10 cellular contexts compared by ENCODE assay signal in genomic region chr5:81579525-81579924, GRCh38.
DNase-seq lines count a peak whose midpoint lies in the region; ATAC-seq and TF ChIP-seq lines count a peak whose summit lies in the region.
"Had no signal": no experiment of that assay in that cellular context is flagged by ENCODE, and none has a peak within 500 bp of the region (broad histone marks: within the 10 kb centered on the region; RNA-seq: fewer than 3 reads in every experiment).

No MANE protein-coding gene starts in this region.

- peak overlapping the region in 9 of 11 experiments; percentile 28 to 79 (median 66); a peak in 17 of 22 replicates for H3K27ac ChIP-seq in BLaER1 treated with 17β-estradiol and CSF1 and Interleukin-3, amounts not matched to agents 10 nM and 100 nM
- no peak overlapping the region for H3K27ac ChIP-seq in foreskin keratinocyte
- H3K27ac ChIP-seq in neuronal stem cell (replicated peaks; ENCODE audit: low read length), result no peak overlapping the region
- H3K27ac ChIP-seq: heart right ventricle had no signal

- H3K4me2 ChIP-seq in BLaER1 treated with 17β-estradiol and CSF1 and Interleukin-3, amounts not matched to agents 10 nM and 100 nM, result peak overlapping the region; percentile 32 to 69 (median 54); a peak in 21 of 22 replicates
- H3K4me2 ChIP-seq in neuronal stem cell (ENCODE audit: insufficient read depth, low read length, poor library complexity, severe bottlenecking), result no peak overlapping the region

- TF ChIP-seq CTCF in foreskin keratinocyte (conservative IDR thresholded peaks at IDR 0.05), result no peak

- no peak overlapping the region for H3K18ac ChIP-seq in neuronal stem cell (ENCODE audit: low read length)

- peaks cover 10 to 27% (median 17%) of the 10 kb centered on the region in 10 experiments for H3K4me1 ChIP-seq in BLaER1 treated with 17β-estradiol and CSF1 and Interleukin-3, amounts not matched to agents 10 nM and 100 nM
- H3K4me1 ChIP-seq in foreskin keratinocyte (no peaks in the 10 kb centered on the region), neuronal stem cell (ENCODE audit: control insufficient read depth in 2 of 2, insufficient read depth in 1 of 2, low read depth in 1 of 2, low read length in 2 of 2) (no peaks in the 10 kb centered on the region)

- H2BK5ac ChIP-seq in neuronal stem cell (ENCODE audit: low read length), result no peak overlapping the region

- H4K20me1 ChIP-seq in BLaER1 treated with 17β-estradiol and CSF1 and Interleukin-3, amounts not matched to agents 10 nM and 100 nM, result peaks cover 0 to 25% (median 0%) of the 10 kb centered on the region in 11 experiments; a peak in 3 of 22 replicates

- peaks cover 0 to 32% (median 6%) of the 10 kb centered on the region in 11 experiments; a peak in 8 of 22 replicates for H3K36me3 ChIP-seq in BLaER1 treated with 17β-estradiol and CSF1 and Interleukin-3, amounts not matched to agents 10 nM and 100 nM
- peaks cover 1 to 3% of the 10 kb centered on the region in 2 donors for H3K36me3 ChIP-seq in neuronal stem cell (replicated peaks in 1 of 2; ENCODE audit: control insufficient read depth in 2 of 2, insufficient read depth in 2 of 2, low read length in 2 of 2)
- H3K36me3 ChIP-seq: heart right ventricle had no signal

- peak overlapping the region in 5 of 11 experiments; percentile 12 to 60 (median 52); a peak in 9 of 22 replicates for H3K9ac ChIP-seq in BLaER1 treated with 17β-estradiol and CSF1 and Interleukin-3, amounts not matched to agents 10 nM and 100 nM
- H3K9ac ChIP-seq in neuronal stem cell (ENCODE audit: low read depth, low read length, poor library complexity), result no peak overlapping the region

- peak; percentile 55 for ATAC-seq in GM21576 (IDR thresholded peaks at IDR 0.05; ENCODE audit: unreplicated experiment)
- ATAC-seq in foreskin keratinocyte, result no peak
- no peak for ATAC-seq in GM21717 (IDR thresholded peaks at IDR 0.05; ENCODE audit: unreplicated experiment)

- H2AK5ac ChIP-seq in neuronal stem cell (ENCODE audit: low read depth, low read length), result no peak overlapping the region

- no peak overlapping the region for H2BK120ac ChIP-seq in neuronal stem cell (ENCODE audit: low read depth, low read length)

- H3K4ac ChIP-seq in neuronal stem cell (ENCODE audit: low read length), result no peak overlapping the region

- no peak overlapping the region for H4K8ac ChIP-seq in neuronal stem cell (ENCODE audit: low read depth, low read length)

- H3K4me3 ChIP-seq in BLaER1 treated with 17β-estradiol and CSF1 and Interleukin-3, amounts not matched to agents 10 nM and 100 nM, result no peak overlapping the region
- H3K4me3 ChIP-seq in neuronal stem cell (ENCODE audit: low read length in 2 of 2), result no peak overlapping the region
- H3K4me3 ChIP-seq: heart right ventricle had no signal

- WGBS in neuronal stem cell (ENCODE audit: extremely low coverage in 2 of 2, insufficient read length in 2 of 2, insufficient replicate concordance in 1 of 2), 2 donors, result no CpG with 5 or more reads among the region's 1 CpG

- no peak overlapping the region for H4K91ac ChIP-seq in neuronal stem cell (ENCODE audit: low read depth, low read length, poor library complexity)

- no peak overlapping the region for H2BK15ac ChIP-seq in neuronal stem cell (ENCODE audit: low read length)

- peaks cover 0 to 8% (median 2%) of the 10 kb centered on the region in 11 experiments; a peak in 4 of 22 replicates for H3K9me3 ChIP-seq in BLaER1 treated with 17β-estradiol and CSF1 and Interleukin-3, amounts not matched to agents 10 nM and 100 nM (replicated peaks in 1 of 11)
- peaks cover 0 to 3% of the 10 kb centered on the region in 2 donors for H3K9me3 ChIP-seq in neuronal stem cell (replicated peaks in 1 of 2; ENCODE audit: control insufficient read depth in 2 of 2, insufficient read depth in 1 of 2, low read depth in 1 of 2, low read length in 2 of 2)

- no peak overlapping the region for H2AFZ ChIP-seq in neuronal stem cell (ENCODE audit: low read length)

- H2BK12ac ChIP-seq in neuronal stem cell (ENCODE audit: low read length), result no peak overlapping the region

- H3K14ac ChIP-seq in neuronal stem cell (ENCODE audit: low read length), result no peak overlapping the region

- no peak overlapping the region for H3K23ac ChIP-seq in neuronal stem cell (ENCODE audit: low read depth, low read length, poor library complexity)

- H3K27me3 ChIP-seq in BLaER1 treated with 17β-estradiol and CSF1 and Interleukin-3, amounts not matched to agents 10 nM and 100 nM, result no peaks in the 10 kb centered on the region
- H3K27me3 ChIP-seq in foreskin keratinocyte (no peaks in the 10 kb centered on the region), neuronal stem cell (ENCODE audit: control insufficient read depth in 3 of 3, insufficient read depth in 3 of 3, low read depth in 1 of 3, low read length in 3 of 3) (no peaks in the 10 kb centered on the region)
- H3K27me3 ChIP-seq: heart right ventricle had no signal

- no peaks in the 10 kb centered on the region for H3K79me1 ChIP-seq in neuronal stem cell (ENCODE audit: low read depth, low read length)

- DNase-seq in NCI-H2081 treated with DMSO at 0.1 percent for 48 hours (lab: John Stamatoyannopoulos, UW) (peak; percentile 26), dermis blood vessel endothelial cell (peak; percentile 63), foreskin keratinocyte (no peak), neuronal stem cell (ENCODE audit: low spot score) (no peak)
- DNase-seq in activated CD4-positive, alpha-beta T cell treated with anti-CD3 and anti-CD28 coated beads, Interleukin-2, amount 50 U/mL, for 48 hours, result no peak
- DNase-seq: heart right ventricle; stimulated activated CD4-positive, alpha-beta T cell treated with anti-CD3 and anti-CD28 coated beads, Interleukin-12 subunit alpha, Interleukin-12 subunit beta, amount 100 ng/mL, for 4 hours had no signal

Comparison
In these comparisons a context has a peak if more than half of its experiments do, and no peak if none do; other contexts are left out.
1. H3K27ac ChIP-seq: peak in BLaER1 treated with 17β-estradiol and CSF1 and Interleukin-3, amounts not matched to agents 10 nM and 100 nM (9 of 11); none in foreskin keratinocyte (single experiment) and neuronal stem cell (single experiment).
2. DNase-seq: peak in NCI-H2081 treated with DMSO at 0.1 percent for 48 hours (single experiment) and dermis blood vessel endothelial cell (single experiment); none in foreskin keratinocyte (0 of 2), neuronal stem cell (single experiment) and activated CD4-positive, alpha-beta T cell treated with anti-CD3 and anti-CD28 coated beads, Interleukin-2, amount 50 U/mL, for 48 hours (0 of 2).